In genomic region chr1:226908419-226908818, GRCh38 we compare ENCODE assay signal across 17 cellular contexts. TPM values are rescaled to one million over a fixed set of nuclear protein-coding genes. Genes with fewer than 3 reads are reported as not detected.
DNase-seq lines count a peak whose midpoint lies in the region.
"Had no signal": no experiment of that assay in that cellular context is flagged by ENCODE, and none has a peak within 500 bp of the region (broad histone marks: within the 10 kb centered on the region; RNA-seq: fewer than 3 reads in every experiment).

No MANE protein-coding gene starts in this region.

- H3K9ac ChIP-seq in BLaER1 = no peak overlapping the region

- H3K4me3 ChIP-seq in BLaER1 = no peak overlapping the region
- H3K4me3 ChIP-seq: A549, GM12878 had no signal

- in situ Hi-C loops in G401 (cut with HindIII; ENCODE audit: low sequenced_read_pairs) = no loop called here

- no peaks in the 10 kb centered on the region for H3K9me3 ChIP-seq in BLaER1
- H3K9me3 ChIP-seq: A549, Caco-2 had no signal

- H3K4me2 ChIP-seq in BLaER1 = peak overlapping the region; percentile 79
- H3K4me2 ChIP-seq: A549 had no signal

- no peaks in the 10 kb centered on the region for H3K27me3 ChIP-seq in BLaER1

- DNase-seq in G401 (ENCODE audit: low spot score) = peak; percentile 72
- peak; percentile 34 for DNase-seq in cerebellum (ENCODE audit: low spot score)
- no peak for DNase-seq in amniotic stem cell (lab: John Stamatoyannopoulos, UW)
- DNase-seq in DMS114 treated with DMSO at 0.1 percent for 48 hours (lab: John Stamatoyannopoulos, UW; ENCODE audit: unreplicated experiment) = no peak
- DNase-seq: AML-193; Caco-2; Calu3; CD4-positive, alpha-beta T cell; CD8-positive, alpha-beta T cell; DMS 273 treated with DMSO at 0.1 percent for 48 hours; DMS79 treated with DMSO at 0.1 percent for 48 hours; GDM1 had no signal

- no peaks in the 10 kb centered on the region for H3K36me3 ChIP-seq in BLaER1

- peak overlapping the region; percentile 68; the same call in 1 of the 2 replicates for H3K27ac ChIP-seq in BLaER1
- H3K27ac ChIP-seq: 22Rv1, A549, C4-2B had no signal

- peaks cover 92% of the 10 kb centered on the region for H3K4me1 ChIP-seq in BLaER1
- H3K4me1 ChIP-seq: A549, Caco-2 had no signal

- H4K20me1 ChIP-seq in BLaER1 = no peaks in the 10 kb centered on the region

RNA-seq across cellular contexts. Expression of gene COQ8A, which starts 31.7 kb away (rescaled TPM):
- 31.7 and 33.5 TPM in 2 replicates for total RNA-seq in G401 (2014; rRNA removed; shearing (Covaris generic))
- 19.6 TPM for total RNA-seq in cerebellum

RNA-seq across cellular contexts. Expression of gene PSEN2, which starts 38.0 kb away (rescaled TPM):
- 40.7 and 49.3 TPM in 2 replicates for total RNA-seq in G401 (2014; rRNA removed; shearing (Covaris generic))
- 23.0 TPM for total RNA-seq in cerebellum

Comparison
In these comparisons a context has a peak if more than half of its experiments do, and no peak if none do; other contexts are left out.
1. DNase-seq: peak in G401 (single experiment) and cerebellum (single experiment); none in amniotic stem cell (single experiment) and DMS114 treated with DMSO at 0.1 percent for 48 hours (single experiment).